ENCODE assay signal across 1 cellular context in the genomic region with DNA sequence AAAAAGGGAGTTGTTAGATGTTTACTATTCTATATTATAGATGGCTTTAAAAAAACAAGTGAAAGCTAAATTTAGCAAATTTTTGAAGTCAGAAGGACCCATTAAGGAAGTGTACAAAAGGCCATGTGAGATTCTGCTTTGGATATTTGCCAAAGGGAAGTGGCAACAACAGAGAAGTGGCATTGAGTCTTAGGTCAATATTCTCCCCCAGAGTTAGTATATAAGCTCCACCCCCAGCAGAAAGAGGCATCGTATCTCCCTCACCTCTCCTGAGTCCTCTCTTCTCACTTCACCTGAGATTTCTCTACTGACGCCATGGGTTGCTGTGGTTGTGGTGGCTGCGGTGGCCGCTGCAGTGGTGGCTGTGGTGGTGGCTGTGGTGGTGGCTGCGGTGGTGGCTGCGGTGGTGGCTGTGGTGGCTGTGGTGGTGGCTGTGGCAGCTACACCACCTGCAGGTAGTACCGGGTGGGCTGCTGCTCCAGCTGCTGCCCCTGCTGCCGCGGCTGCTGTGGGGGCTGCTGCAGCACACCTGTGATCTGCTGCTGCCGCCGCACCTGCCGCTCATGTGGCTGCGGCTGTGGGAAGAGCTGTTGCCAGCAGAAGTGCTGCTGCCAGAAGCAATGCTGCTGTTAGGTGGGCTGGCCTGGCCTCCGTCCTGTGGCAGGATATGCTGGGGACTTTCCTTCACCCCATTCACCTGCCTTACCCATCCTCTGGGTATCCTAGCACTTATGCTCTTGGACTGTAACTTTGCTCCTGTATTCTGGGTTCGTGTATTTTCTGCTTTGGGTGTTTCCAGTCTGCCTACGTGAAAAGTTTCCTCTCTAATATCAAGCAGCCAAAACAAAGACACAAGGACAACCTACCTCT.
A peak's percentile ranks its signal among the peaks of the same experiment; 100 is the strongest.
TF ChIP-seq lines count a peak whose summit lies in the region.

No MANE protein-coding gene starts in this region.

TF ChIP-seq in H1, 55 proteins besides CTCF, POLR2A, EP300 and RAD21:
- TF ChIP-seq EGR1 (IDR thresholded peaks at IDR 0.05; ENCODE audit: borderline replicate concordance, low read depth, low read length) (peak; percentile 44; the same call in 1 of the 2 replicates), JUND (IDR thresholded peaks at IDR 0.05; ENCODE audit: low read length) (no peak)
